Comparison of ENCODE assay signal across 17 cellular contexts in genomic region chr10:125136087-125136486, GRCh38. TPM values are rescaled to one million over a fixed set of nuclear protein-coding genes. Genes with fewer than 3 reads are reported as not detected.
DNase-seq lines count a peak whose midpoint lies in the region; ATAC-seq, FAIRE-seq and TF ChIP-seq lines count a peak whose summit lies in the region.
"Had no signal": no experiment of that assay in that cellular context is flagged by ENCODE, and none has a peak within 500 bp of the region (broad histone marks: within the 10 kb centered on the region; RNA-seq: fewer than 3 reads in every experiment).

No MANE protein-coding gene starts in this region.

- H2BK20ac ChIP-seq in H1 (ENCODE audit: low read length): no peak overlapping the region

- no peak overlapping the region for H2BK15ac ChIP-seq in H1 (ENCODE audit: low read length)

- TF ChIP-seq CTCF in H1 (IDR thresholded peaks at IDR 0.05; ENCODE audit: control extremely low read depth in 1 of 3, insufficient read depth in 1 of 3, low read depth in 1 of 3, low read length in 3 of 3): no peak

- no peaks in the 10 kb centered on the region for H3K9me3 ChIP-seq in H1 (ENCODE audit: insufficient read depth in 2 of 2, low read depth in 1 of 2, low read length in 1 of 2)
- H3K9me3 ChIP-seq: MG63 had no signal

- H2BK5ac ChIP-seq in H1 (ENCODE audit: low read depth, low read length): peak overlapping the region; percentile 89; the same call in 1 of the 2 replicates

- H2AK5ac ChIP-seq in H1 (ENCODE audit: low read depth, low read length): 0 out of 2 replicates have a peak overlapping the region, but pooled peaks have one; percentile 77

- H3K4me1 Mint-ChIP-seq in stimulated activated naive CD8-positive, alpha-beta T cell treated with anti-CD3 and anti-CD28 coated beads, Interleukin-15, amount 100 ng/mL, for 72 hours: no peaks in the 10 kb centered on the region
- H3K4me1 Mint-ChIP-seq in natural killer cell treated with Interleukin-12 subunit alpha and Interleukin-12 subunit beta and Interleukin-15 and Interleukin-18, amount 100 ng/mL, for 72 hours (ENCODE audit: low read depth in 2 of 2): peaks cover 41 to 75% of the 10 kb centered on the region in 2 donors
- H3K4me1 Mint-ChIP-seq: CD4-positive, CD25-positive, alpha-beta regulatory T cell had no signal

- no peak for FAIRE-seq in H1 (lab: Jason Lieb, UNC)
- FAIRE-seq: A204.1 had no signal

- 85% methylated on average over 2 of the region's 4 CpGs; no CpG with 5 or more reads in 1 of the 2 experiments for WGBS in H1 (ENCODE audit: extremely low coverage in 1 of 2, insufficient coverage in 1 of 2, insufficient read length in 1 of 2, insufficient replicate concordance in 2 of 2, low coverage in 1 of 2, low lambda C conversion rate in 2 of 2, missing lambda C conversion rate in 1 of 2), 2 experiments

- H4K91ac ChIP-seq in H1 (replicated peaks; ENCODE audit: insufficient read length, low read length): no peak overlapping the region

- H3K9ac ChIP-seq in H1 (replicated peaks in 1 of 4; ENCODE audit: extremely low read depth in 1 of 4, low read depth in 3 of 4, low read length in 3 of 4): no peak overlapping the region

- peaks cover 6 to 37% (median 10%) of the 10 kb centered on the region in 4 experiments; a peak in 6 of 8 replicates for H3K36me3 ChIP-seq in H1 (ENCODE audit: control insufficient read depth in 2 of 4, insufficient read depth in 4 of 4, low read length in 3 of 4)

- peaks cover 79 to 80% of the 10 kb centered on the region in 2 experiments for H4K20me1 ChIP-seq in H1 (replicated peaks in 1 of 2; ENCODE audit: control insufficient read depth in 1 of 2, insufficient read depth in 2 of 2, low read length in 2 of 2)

- TF ChIP-seq RAD21 in H1 (IDR thresholded peaks at IDR 0.05 in 1 of 2, conservative IDR thresholded peaks at IDR 0.05 in 1 of 2; ENCODE audit: low read depth in 2 of 2, low read length in 2 of 2): no peak

- H3K4ac ChIP-seq in H1 (replicated peaks; ENCODE audit: insufficient read length, low read depth, low read length): no peak overlapping the region

- no peak overlapping the region for H3K14ac ChIP-seq in H1 (ENCODE audit: insufficient read length)

- peaks cover 27% of the 10 kb centered on the region for H3K27me3 Mint-ChIP-seq in stimulated activated naive CD8-positive, alpha-beta T cell treated with anti-CD3 and anti-CD28 coated beads, Interleukin-15, amount 100 ng/mL, for 72 hours
- no peaks in the 10 kb centered on the region for H3K27me3 Mint-ChIP-seq in natural killer cell treated with Interleukin-12 subunit alpha and Interleukin-12 subunit beta and Interleukin-15 and Interleukin-18, amount 100 ng/mL, for 72 hours

- H3K4me1 ChIP-seq in H1 (replicated peaks in 1 of 4; ENCODE audit: control insufficient read depth in 3 of 4, insufficient read depth in 4 of 4, low read length in 3 of 4): peaks cover 25 to 65% (median 49%) of the 10 kb centered on the region in 4 experiments

- H2AFZ ChIP-seq in H1 (ENCODE audit: low read length): no peak overlapping the region

- no peak overlapping the region for H3K23ac ChIP-seq in H1 (ENCODE audit: insufficient read length)

- H3K56ac ChIP-seq in H1 (replicated peaks; ENCODE audit: insufficient read length, low read depth, low read length): no peak overlapping the region

- H3K18ac ChIP-seq in H1 (ENCODE audit: extremely low read depth, low read length): no peak overlapping the region; the same call in 1 of the 2 replicates

- H3K27ac Mint-ChIP-seq in stimulated activated naive CD8-positive, alpha-beta T cell treated with anti-CD3 and anti-CD28 coated beads, Interleukin-15, amount 100 ng/mL, for 72 hours: no peak overlapping the region
- H3K27ac Mint-ChIP-seq in natural killer cell treated with Interleukin-12 subunit alpha and Interleukin-12 subunit beta and Interleukin-15 and Interleukin-18, amount 100 ng/mL, for 72 hours: peak overlapping the region in 1 of 2 donors; percentile 70
- H3K27ac Mint-ChIP-seq: CD4-positive, CD25-positive, alpha-beta regulatory T cell had no signal

- H3K79me1 ChIP-seq in H1 (ENCODE audit: low read depth, low read length): peaks cover 26% of the 10 kb centered on the region

- H3K4me3 ChIP-seq in H1 (ENCODE audit: extremely low read depth in 1 of 4, insufficient read depth in 2 of 4, low read depth in 3 of 4, low read length in 4 of 4): no peak overlapping the region
- H3K4me3 ChIP-seq: MG63 had no signal

- no peak for TF ChIP-seq EP300 in H1 (IDR thresholded peaks at IDR 0.05; ENCODE audit: borderline replicate concordance in 1 of 2, low read depth in 2 of 2, low read length in 2 of 2)

- DNase-seq in stimulated activated naive CD8-positive, alpha-beta T cell treated with anti-CD3 and anti-CD28 coated beads, Interleukin-15, amount 100 ng/mL, for 72 hours: no peak
- DNase-seq in stimulated activated naive CD8-positive, alpha-beta T cell treated with anti-CD3 and anti-CD28 coated beads, Interleukin-15, Interleukin-2, amounts not matched to agents 100 U/mL and 50 U/mL, for 24 hours: no peak
- DNase-seq in H1 (ENCODE audit: low read depth in 1 of 2, low spot score in 2 of 2) (no peak), NAMALWA (ENCODE audit: low spot score) (no peak), midbrain (lab: John Stamatoyannopoulos, UW) (no peak), medulla oblongata (ENCODE audit: extremely low spot score) (no peak)
- DNase-seq in natural killer cell treated with Interleukin-12 subunit alpha and Interleukin-12 subunit beta and Interleukin-15 and Interleukin-18, amount 100 ng/mL, for 72 hours (ENCODE audit: low spot score): peak; percentile 39
- DNase-seq: CD4-positive, CD25-positive, alpha-beta regulatory T cell; DMS53; MG63; NCI-H1105; NCI-H187; NCI-H2171; NCI-H82; SHP77 had no signal

- TF ChIP-seq POLR2A in H1 (IDR thresholded peaks at IDR 0.05; ENCODE audit: control extremely low read depth in 1 of 2, low read depth in 2 of 2, low read length in 2 of 2): no peak

- CTCF ChIA-PET in H1 (lab: Charles Lee; ENCODE audit: partially characterized antibody): interaction anchor here (0.8 to 1.7 kb wide), 13 partner anchors 9 to 1777 kb away, joined by 3 to 6 read pairs (median 4); no protein-coding TSS in a partner anchor

- ATAC-seq in stimulated activated naive CD8-positive, alpha-beta T cell treated with anti-CD3 and anti-CD28 coated beads, Interleukin-15, amount 100 ng/mL, for 72 hours: peak; percentile 54
- ATAC-seq in stimulated activated naive CD8-positive, alpha-beta T cell treated with anti-CD3 and anti-CD28 coated beads, Interleukin-15, Interleukin-2, amounts not matched to agents 100 U/mL and 50 U/mL, for 24 hours: no peak
- ATAC-seq in natural killer cell treated with Interleukin-12 subunit alpha and Interleukin-12 subunit beta and Interleukin-15 and Interleukin-18, amount 100 ng/mL, for 72 hours: no peak
- ATAC-seq in HG03469 (IDR thresholded peaks at IDR 0.05; ENCODE audit: unreplicated experiment): no peak

- H3K27me3 ChIP-seq in H1 (replicated peaks in 1 of 4; ENCODE audit: control insufficient read depth in 3 of 4, extremely low read depth in 1 of 4, insufficient read depth in 3 of 4, low read length in 3 of 4): no peaks in the 10 kb centered on the region
- H3K27me3 ChIP-seq: MG63 had no signal

- H3K36me3 Mint-ChIP-seq in natural killer cell treated with Interleukin-12 subunit alpha and Interleukin-12 subunit beta and Interleukin-15 and Interleukin-18, amount 100 ng/mL, for 72 hours: no peaks in the 10 kb centered on the region
- H3K36me3 Mint-ChIP-seq: CD4-positive, CD25-positive, alpha-beta regulatory T cell had no signal

- POLR2A ChIA-PET in H1 (lab: Charles Lee; ENCODE audit: partially characterized antibody): interaction anchor here (0.6 to 2.3 kb wide), 9 partner anchors 8 to 81 kb away, joined by 3 to 17 read pairs (median 4); no protein-coding TSS in a partner anchor

- H3K27ac ChIP-seq in H1 (ENCODE audit: low read depth, low read length): no peak overlapping the region

- H3K79me2 ChIP-seq in H1 (ENCODE audit: control insufficient read depth in 1 of 2, insufficient read depth in 2 of 2, low read length in 2 of 2): peaks cover 64 to 100% of the 10 kb centered on the region in 2 experiments

- no peak overlapping the region for H2BK120ac ChIP-seq in H1 (replicated peaks; ENCODE audit: low read depth, low read length)

- H3K4me3 Mint-ChIP-seq in stimulated activated naive CD8-positive, alpha-beta T cell treated with anti-CD3 and anti-CD28 coated beads, Interleukin-15, amount 100 ng/mL, for 72 hours: no peak overlapping the region
- no peak overlapping the region for H3K4me3 Mint-ChIP-seq in natural killer cell treated with Interleukin-12 subunit alpha and Interleukin-12 subunit beta and Interleukin-15 and Interleukin-18, amount 100 ng/mL, for 72 hours
- H3K4me3 Mint-ChIP-seq: CD4-positive, CD25-positive, alpha-beta regulatory T cell had no signal

- H3K9me3 Mint-ChIP-seq in stimulated activated naive CD8-positive, alpha-beta T cell treated with anti-CD3 and anti-CD28 coated beads, Interleukin-15, amount 100 ng/mL, for 72 hours: no peaks in the 10 kb centered on the region
- H3K9me3 Mint-ChIP-seq in natural killer cell treated with Interleukin-12 subunit alpha and Interleukin-12 subunit beta and Interleukin-15 and Interleukin-18, amount 100 ng/mL, for 72 hours: no peaks in the 10 kb centered on the region

- H3K4me2 ChIP-seq in H1 (ENCODE audit: insufficient read depth in 1 of 2, low read depth in 2 of 2, low read length in 2 of 2): peak overlapping the region in 1 of 2 experiments; percentile 43; a peak in 1 of 4 replicates

- H4K5ac ChIP-seq in H1 (ENCODE audit: insufficient read length, low read depth, low read length): no peak overlapping the region

- no peaks in the 10 kb centered on the region for H3K23me2 ChIP-seq in H1 (ENCODE audit: low read depth, low read length)

- H2BK12ac ChIP-seq in H1 (ENCODE audit: low read depth, low read length): no peak overlapping the region

- no peak overlapping the region for H4K8ac ChIP-seq in H1 (ENCODE audit: extremely low read depth, insufficient read depth, low read length)

TF ChIP-seq in H1, 55 proteins besides CTCF, POLR2A, EP300 and RAD21 (continues in another document):
- TF ChIP-seq HDAC6 (IDR thresholded peaks at IDR 0.05; ENCODE audit: low read depth, low read length) (no peak), NRF1 (IDR thresholded peaks at IDR 0.05; ENCODE audit: low read depth, low read length) (no peak), FOSL1 (IDR thresholded peaks at IDR 0.05; ENCODE audit: insufficient read depth, low read depth, low read length) (no peak), SIX5 (IDR thresholded peaks at IDR 0.05; ENCODE audit: low read depth, low read length) (no peak)

RNA-seq across cellular contexts. Expression of gene CTBP2, which starts 24.3 kb away (rescaled TPM):
- 218 and 221 TPM in 2 replicates for total RNA-seq in H1 (2021; fragmentation: NEBNext Ultra II Directional; extraction: Animal tissue kit (Norgen Biotek cat#: 25700))
- 208 and 274 TPM in 2 replicates for polyA plus RNA-seq in H1 (2011; rRNA removed)
- polyA plus RNA-seq in H1 (2011; cell fraction: cytosol; rRNA removed): 254 TPM
- 524 TPM for polyA plus RNA-seq in H1 (2011; cell fraction: nucleus; rRNA removed)
- polyA plus RNA-seq in H1 (2012, experiment 1 of 2): 156 to 222 TPM (median 206 TPM) in 4 replicates
- 48.0 TPM for polyA plus RNA-seq in H1 (2012, experiment 2 of 2)
- polyA plus RNA-seq in H1 (2013, experiment 1 of 2): 109 TPM
- polyA plus RNA-seq in H1 (2013, experiment 2 of 2): 108 TPM
- 244 and 299 TPM in 2 replicates for polyA minus RNA-seq in H1 (2011; rRNA and poly(A)+ RNA removed)
- polyA minus RNA-seq in H1 (2011; cell fraction: cytosol; rRNA and poly(A)+ RNA removed): 209 TPM
- 223 TPM for polyA minus RNA-seq in H1 (2011; cell fraction: nucleus; rRNA and poly(A)+ RNA removed)
- 10 to 100 TPM; 61.3 to 76.4 TPM for total RNA-seq in natural killer cell treated with Interleukin-12 subunit alpha and Interleukin-12 subunit beta and Interleukin-15 and Interleukin-18, amount 100 ng/mL, for 72 hours
